9 cellular contexts compared by ENCODE assay signal in the genomic region with DNA sequence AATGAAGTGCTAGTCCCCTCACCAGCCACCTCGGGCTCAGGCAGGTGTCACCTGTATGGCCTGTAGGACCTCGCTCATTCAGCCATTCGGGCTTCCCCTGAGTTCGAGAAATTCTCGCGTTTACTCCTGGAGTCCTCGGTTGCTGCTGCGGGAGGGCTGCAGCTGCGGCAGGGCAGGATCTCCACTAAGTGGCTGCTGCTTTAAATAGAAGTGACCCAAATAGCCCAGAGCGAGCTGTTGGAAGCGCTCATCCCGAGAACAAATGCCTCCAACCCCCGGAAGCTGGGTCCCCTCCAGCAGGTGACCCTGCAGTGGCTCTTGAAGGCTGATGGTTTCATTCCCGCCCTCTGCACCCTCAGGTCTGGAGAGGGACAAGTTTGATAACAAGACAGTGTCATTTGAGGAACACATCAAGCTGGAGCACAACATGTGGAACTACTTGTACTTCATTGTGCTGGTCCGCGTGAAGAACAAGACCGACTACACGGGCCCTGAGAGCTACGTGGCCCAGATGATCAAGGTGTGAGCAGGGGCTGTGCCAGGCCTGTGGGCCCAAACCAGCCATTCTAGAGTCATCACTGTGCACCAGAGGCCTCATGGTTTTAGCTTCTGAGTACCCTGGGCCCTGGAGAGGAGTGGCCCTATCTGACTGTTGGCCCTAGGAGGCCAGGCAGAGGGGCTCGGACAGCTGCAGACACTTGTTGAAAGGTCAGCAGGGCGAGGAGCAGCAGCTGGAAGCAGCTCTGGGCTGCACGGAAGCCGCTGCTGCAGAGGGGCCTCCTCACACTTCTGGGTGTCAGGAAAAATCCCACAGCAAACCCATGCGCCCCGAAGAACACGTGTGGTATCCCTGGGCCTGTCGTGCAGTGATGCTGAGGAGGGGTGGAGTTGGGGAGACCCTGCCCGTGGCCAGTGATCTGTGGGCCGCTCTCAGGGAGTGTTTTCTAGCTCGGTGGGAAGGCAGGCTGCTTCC. TPM values are rescaled to one million over a fixed set of nuclear protein-coding genes. Genes with fewer than 3 reads are reported as not detected.
A peak's percentile ranks its signal among the peaks of the same experiment; 100 is the strongest.
DNase-seq lines count a peak whose midpoint lies in the region; ATAC-seq, FAIRE-seq and TF ChIP-seq lines count a peak whose summit lies in the region.
"Had no signal": no experiment of that assay in that cellular context is flagged by ENCODE, and none has a peak within 500 bp of the region (broad histone marks: within the 10 kb centered on the region; RNA-seq: fewer than 3 reads in every experiment).

No MANE protein-coding gene starts in this region.

- H3K36me3 ChIP-seq in kidney (ENCODE audit: control insufficient read depth in 1 of 2, insufficient read depth in 2 of 2, low read length in 2 of 2) (peaks cover 9 to 12% of the 10 kb centered on the region in 2 donors), transverse colon (peaks cover 0 to 17% (median 0%) of the 10 kb centered on the region in 4 donors)

- H3K4me3 ChIP-seq in kidney (ENCODE audit: low read length in 2 of 2), result no peak overlapping the region
- no peak overlapping the region for H3K4me3 ChIP-seq in transverse colon

- H3K9me3 Mint-ChIP-seq in activated T-cell treated with anti-CD3 and anti-CD28 coated beads, Interleukin-2, amount 50 U/mL, for 4 hours, result no peaks in the 10 kb centered on the region
- no peaks in the 10 kb centered on the region for H3K9me3 Mint-ChIP-seq in activated naive CD4-positive, alpha-beta T cell treated with anti-CD3 and anti-CD28 coated beads, Interleukin-2, amount 50 U/mL, for 72 hours

- intact Hi-C loops in kidney (cut with DNase I) (loop anchor here (10.0 kb wide), 1 partner anchor 109 kb away; a partner anchor contains a TSS), transverse colon (cut with DNase I; ENCODE audit: low total_unique reads) (no loop called here)

- no peak for FAIRE-seq in kidney (lab: Jason Lieb, UNC)

- H3K9ac ChIP-seq in kidney (ENCODE audit: low read length in 2 of 2), result no peak overlapping the region

- no peak for ATAC-seq in activated T-cell treated with anti-CD3 and anti-CD28 coated beads, Interleukin-2, amount 50 U/mL, for 4 hours
- no peak for ATAC-seq in activated naive CD4-positive, alpha-beta T cell treated with anti-CD3 and anti-CD28 coated beads, Interleukin-2, amount 50 U/mL, for 72 hours
- no peak for ATAC-seq in GM21737 (IDR thresholded peaks at IDR 0.05; ENCODE audit: unreplicated experiment)

- no peak overlapping the region for H3K27ac ChIP-seq in kidney (ENCODE audit: low read depth in 2 of 2, low read length in 2 of 2)
- H3K27ac ChIP-seq in transverse colon, result peak overlapping the region in 3 of 4 donors; percentile 19 to 59 (median 48)

- peaks cover 41% of the 10 kb centered on the region for H3K36me3 Mint-ChIP-seq in activated T-cell treated with anti-CD3 and anti-CD28 coated beads, Interleukin-2, amount 50 U/mL, for 4 hours (ENCODE audit: insufficient read depth)
- peaks cover 17 to 25% of the 10 kb centered on the region in 2 donors for H3K36me3 Mint-ChIP-seq in activated naive CD4-positive, alpha-beta T cell treated with anti-CD3 and anti-CD28 coated beads, Interleukin-2, amount 50 U/mL, for 72 hours

- no peak for DNase-seq in activated T-cell treated with anti-CD3 and anti-CD28 coated beads, Interleukin-2, amount 50 U/mL, for 4 hours
- DNase-seq in activated T-cell treated with anti-CD3 and anti-CD28 coated beads for 4 hours (no peak), kidney (peak; percentile 71), transverse colon (no peak), EL (no peak), putamen (ENCODE audit: low spot score) (no peak)
- no peak for DNase-seq in activated naive CD4-positive, alpha-beta T cell treated with anti-CD3 and anti-CD28 coated beads, Interleukin-2, amount 50 U/mL, for 72 hours (ENCODE audit: low spot score in 2 of 2)
- DNase-seq: NCI-H526 treated with DMSO at 0.1 percent for 48 hours had no signal

- H3K4me1 ChIP-seq in kidney (ENCODE audit: control insufficient read depth in 1 of 2, insufficient read depth in 1 of 2, low read depth in 1 of 2, low read length in 2 of 2) (peaks cover 6 to 17% of the 10 kb centered on the region in 2 donors), transverse colon (peaks cover 0 to 27% (median 0%) of the 10 kb centered on the region in 4 donors)

- no peaks in the 10 kb centered on the region for H3K27me3 Mint-ChIP-seq in activated T-cell treated with anti-CD3 and anti-CD28 coated beads, Interleukin-2, amount 50 U/mL, for 4 hours (ENCODE audit: low read depth)

- WGBS in transverse colon (ENCODE audit: low coverage in 1 of 2), 2 donors, result 60 to 66% methylated on average over 5 to 30 of the region's 30 CpGs

- H3K4me1 Mint-ChIP-seq in activated T-cell treated with anti-CD3 and anti-CD28 coated beads, Interleukin-2, amount 50 U/mL, for 4 hours (ENCODE audit: low read depth), result peaks cover 71% of the 10 kb centered on the region

- TF ChIP-seq POLR2A in transverse colon (IDR thresholded peaks at IDR 0.05), result no peak

- H3K9me3 ChIP-seq in kidney (ENCODE audit: control insufficient read depth in 1 of 2, low read length in 2 of 2) (no peaks in the 10 kb centered on the region), transverse colon (no peaks in the 10 kb centered on the region)

- no peak for TF ChIP-seq EP300 in transverse colon (IDR thresholded peaks at IDR 0.05; ENCODE audit: low read depth)

- peak overlapping the region; percentile 93 to 95 for H3K27ac Mint-ChIP-seq in activated naive CD4-positive, alpha-beta T cell treated with anti-CD3 and anti-CD28 coated beads, Interleukin-2, amount 50 U/mL, for 72 hours

- peak overlapping the region; percentile 53 for H3K4me3 Mint-ChIP-seq in activated T-cell treated with anti-CD3 and anti-CD28 coated beads, Interleukin-2, amount 50 U/mL, for 4 hours

- TF ChIP-seq CTCF in kidney (IDR thresholded peaks at IDR 0.05; ENCODE audit: borderline replicate concordance, extremely low read depth, insufficient read depth), result no peak
- no peak for TF ChIP-seq CTCF in transverse colon (IDR thresholded peaks at IDR 0.05)

- no peaks in the 10 kb centered on the region for H3K27me3 ChIP-seq in transverse colon

- in situ Hi-C loops in transverse colon (cut with MboI; ENCODE audit: low pct_ligation_motif_present in 1 of 4, low pct_unique_long_range_greater_than_20kb in 1 of 4, low sequenced_read_pairs in 3 of 4), result no loop called here

RNA-seq across cellular contexts. Expression of a gene that starts 18.0 kb away (rescaled TPM):
- 100 to 1,000 TPM; 108 to 142 (median 110) TPM for total RNA-seq in activated T-cell treated with anti-CD3 and anti-CD28 coated beads, Interleukin-2, amount 50 U/mL, for 4 hours
- 100 to 1,000 TPM; 114 to 145 TPM for total RNA-seq in activated naive CD4-positive, alpha-beta T cell treated with anti-CD3 and anti-CD28 coated beads, Interleukin-2, amount 50 U/mL, for 72 hours
- 39.6 TPM for total RNA-seq in kidney
- polyA plus RNA-seq in kidney (ENCODE audit: insufficient read depth, low read depth, low replicate concordance), result 189 TPM
- 10 to 100 TPM in 1 of 4 donors, 1 to 10 TPM in 3; 2.8 to 17.6 (median 8.8) TPM for total RNA-seq in transverse colon

RNA-seq across cellular contexts. Expression of a gene that starts 53.2 kb away (rescaled TPM):
- not detected for total RNA-seq in activated T-cell treated with anti-CD3 and anti-CD28 coated beads, Interleukin-2, amount 50 U/mL, for 4 hours
- not detected for total RNA-seq in activated naive CD4-positive, alpha-beta T cell treated with anti-CD3 and anti-CD28 coated beads, Interleukin-2, amount 50 U/mL, for 72 hours
- 0.47 TPM for total RNA-seq in kidney
- 4.0 TPM for polyA plus RNA-seq in kidney (ENCODE audit: insufficient read depth, low read depth, low replicate concordance)
- total RNA-seq in transverse colon, result 1 to 10 TPM in 2 of 4 donors, under 1 TPM in 1, not detected in 1; 1.00 to 2.9 (median 1.9) TPM

Comparison
In these comparisons a context has a peak if more than half of its experiments do, and no peak if none do; other contexts are left out.
1. H3K27ac ChIP-seq: peak in transverse colon (3 of 4); none in kidney (0 of 2).